Comparison of ENCODE assay signal across 15 cellular contexts in genomic region chr18:48915621-48916425, GRCh38. TPM values are rescaled to one million over a fixed set of nuclear protein-coding genes. Genes with fewer than 3 reads are reported as not detected.
DNase-seq lines count a peak whose midpoint lies in the region; ATAC-seq and TF ChIP-seq lines count a peak whose summit lies in the region.
"Had no signal": no experiment of that assay in that cellular context is flagged by ENCODE, and none has a peak within 500 bp of the region (broad histone marks: within the 10 kb centered on the region; RNA-seq: fewer than 3 reads in every experiment).

No MANE protein-coding gene starts in this region.

- in situ Hi-C loops in GM23248 (cut with MboI): no loop called here

- H3K27me3 ChIP-seq in GM23248 (replicated peaks; ENCODE audit: insufficient read depth) (no peaks in the 10 kb centered on the region), parathyroid adenoma (ENCODE audit: control insufficient read depth, insufficient read depth, low read length) (no peaks in the 10 kb centered on the region)
- H3K27me3 ChIP-seq: brain microvascular endothelial cell, foreskin keratinocyte, SJCRH30, vagina had no signal

- peaks cover 52% of the 10 kb centered on the region for H3F3A ChIP-seq in GM23248 (ENCODE audit: insufficient read depth)

- H3K4me2 ChIP-seq in GM23248 (ENCODE audit: unreplicated experiment): no peak overlapping the region
- H3K4me2 ChIP-seq in parathyroid adenoma (ENCODE audit: low read length): no peak overlapping the region

- no peak for ATAC-seq in GM21528 (IDR thresholded peaks at IDR 0.05; ENCODE audit: low FRiP score, unreplicated experiment)
- ATAC-seq: activated CD8-positive, alpha-beta T cell treated with anti-CD3 and anti-CD28 coated beads for 36 hours; effector memory CD8-positive, alpha-beta T cell; foreskin keratinocyte had no signal

- no peaks in the 10 kb centered on the region for H4K20me1 ChIP-seq in GM23248 (ENCODE audit: insufficient read depth)

- H2AFZ ChIP-seq in GM23248 (no peak overlapping the region), parathyroid adenoma (peak overlapping the region; percentile 92)

- H3K4me3 ChIP-seq in GM23248: no peak overlapping the region
- H3K4me3 ChIP-seq in fibroblast of the aortic adventitia (ENCODE audit: low read depth, low read length): no peak overlapping the region
- H3K4me3 ChIP-seq in parathyroid adenoma (ENCODE audit: low read depth, low read length): no peak overlapping the region
- H3K4me3 ChIP-seq: SJCRH30, vagina had no signal

- DNase-seq in GM23248: peak; percentile 53
- peak; percentile 31 for DNase-seq in NCI-H226
- DNase-seq in fibroblast of the aortic adventitia (ENCODE audit: low read depth): peak; percentile 66
- DNase-seq in amniotic stem cell (lab: John Stamatoyannopoulos, UW): no peak
- DNase-seq in T-helper 9 cell: no peak
- DNase-seq: activated CD8-positive, alpha-beta T cell treated with anti-CD3 and anti-CD28 coated beads for 36 hours; brain microvascular endothelial cell; CD4-positive, alpha-beta T cell; effector memory CD8-positive, alpha-beta T cell; foreskin keratinocyte; NCI-H187 had no signal

- TF ChIP-seq CTCF in fibroblast of the aortic adventitia (IDR thresholded peaks at IDR 0.05; ENCODE audit: insufficient read depth, low read length): no peak
- TF ChIP-seq CTCF in parathyroid adenoma (IDR thresholded peaks at IDR 0.05): no peak

- H3K36me3 ChIP-seq in GM23248 (ENCODE audit: low read depth): peaks cover 5% of the 10 kb centered on the region; the same call in 1 of the 2 replicates
- H3K36me3 ChIP-seq in parathyroid adenoma (ENCODE audit: control insufficient read depth, insufficient read depth, low read length): no peaks in the 10 kb centered on the region
- H3K36me3 ChIP-seq: SJCRH30 had no signal

- H3K79me2 ChIP-seq in GM23248 (ENCODE audit: insufficient read depth) (peaks cover 32% of the 10 kb centered on the region), parathyroid adenoma (no peaks in the 10 kb centered on the region)

- H3K9ac ChIP-seq in GM23248: no peak overlapping the region
- no peak overlapping the region for H3K9ac ChIP-seq in parathyroid adenoma

- 82 to 83% methylated on average over 10 of the region's 10 CpGs for WGBS in GM23248 (ENCODE audit: low coverage in 1 of 2, low lambda C conversion rate in 2 of 2, missing lambda C conversion rate in 2 of 2), 2 experiments

- H3K4me1 ChIP-seq in GM23248 (ENCODE audit: insufficient read depth) (peaks cover 24% of the 10 kb centered on the region), parathyroid adenoma (peaks cover 19% of the 10 kb centered on the region)
- H3K4me1 ChIP-seq: foreskin keratinocyte had no signal

- H3K9me3 ChIP-seq in GM23248 (ENCODE audit: low read depth) (no peaks in the 10 kb centered on the region), parathyroid adenoma (ENCODE audit: control insufficient read depth, low read length) (no peaks in the 10 kb centered on the region)
- H3K9me3 ChIP-seq: SJCRH30, vagina had no signal

- no peaks in the 10 kb centered on the region for H3K9me2 ChIP-seq in GM23248 (ENCODE audit: insufficient read depth)

- H3K27ac ChIP-seq in GM23248 (no peak overlapping the region), parathyroid adenoma (no peak overlapping the region)
- H3K27ac ChIP-seq: brain microvascular endothelial cell, foreskin keratinocyte, SJCRH30, vagina had no signal

RNA-seq across cellular contexts. Expression of gene SMAD7, which starts 34.9 kb away (rescaled TPM):
- 43.6 and 51.7 TPM in 2 replicates for total RNA-seq in GM23248 (2014; rRNA removed; shearing (Covaris generic))
- polyA plus RNA-seq in GM23248 (2016; fragmentation: Nextera tagmentation; extraction: Ambion mirVana): 6.8 and 8.4 TPM in 2 replicates
- 10.5 and 27.2 TPM in 2 replicates for total RNA-seq in fibroblast of the aortic adventitia (ENCODE audit: low replicate concordance)

Comparison
In these comparisons a context has a peak if more than half of its experiments do, and no peak if none do; other contexts are left out.
1. DNase-seq: peak in GM23248 (single experiment), NCI-H226 (single experiment) and fibroblast of the aortic adventitia (single experiment); none in amniotic stem cell (single experiment) and T-helper 9 cell (single experiment).